8 cellular contexts compared by ENCODE assay signal in genomic region chr14:55104051-55104954, GRCh38. TPM values are rescaled to one million over a fixed set of nuclear protein-coding genes. Genes with fewer than 3 reads are reported as not detected.
A peak's percentile ranks its signal among the peaks of the same experiment; 100 is the strongest.
DNase-seq lines count a peak whose midpoint lies in the region; FAIRE-seq and TF ChIP-seq lines count a peak whose summit lies in the region.

No MANE protein-coding gene starts in this region.

- H3K27me3 ChIP-seq in layer of hippocampus (ENCODE audit: control insufficient read depth, insufficient read depth, low read length) (no peaks in the 10 kb centered on the region), thymus (ENCODE audit: control insufficient read depth, insufficient read depth) (no peaks in the 10 kb centered on the region)

- H3K27ac ChIP-seq in VCaP (peak overlapping the region; percentile 83), layer of hippocampus (ENCODE audit: low read depth, low read length) (peak overlapping the region; percentile 59), thymus (ENCODE audit: low read depth) (peak overlapping the region; percentile 89)

- H3K36me3 ChIP-seq in thymus (ENCODE audit: control insufficient read depth, insufficient read depth): no peaks in the 10 kb centered on the region

- POLR2A ChIA-PET in activated CD4-positive, alpha-beta T cell treated with anti-CD3 and anti-CD28 coated beads, Interleukin-2, amount 10 ng/mL, durations not matched to agents 7 days and 5 days (lab: Charles Lee): interaction anchor here (1.2 kb wide), 1 partner anchor 32 kb away, joined by 3 read pairs; no protein-coding TSS in a partner anchor

- H3K9me3 ChIP-seq in thymus (ENCODE audit: control insufficient read depth): peaks cover 1% of the 10 kb centered on the region

- peaks cover 11% of the 10 kb centered on the region for H3K9me3 Mint-ChIP-seq in activated CD4-positive, alpha-beta T cell treated with anti-CD3 and anti-CD28 coated beads, Interleukin-2, amount 10 ng/mL, durations not matched to agents 7 days and 5 days

- H3K4me1 Mint-ChIP-seq in activated CD4-positive, alpha-beta T cell treated with anti-CD3 and anti-CD28 coated beads, Interleukin-2, amount 10 ng/mL, durations not matched to agents 7 days and 5 days: peaks cover 66% of the 10 kb centered on the region

- no peak overlapping the region for H3K4me3 ChIP-seq in thymus (ENCODE audit: low read length)
- no peak overlapping the region for H3K4me3 ChIP-seq in foreskin fibroblast (ENCODE audit: low read depth in 1 of 2, low read length in 2 of 2)

- peaks cover 18% of the 10 kb centered on the region for H3K4me1 ChIP-seq in thymus (ENCODE audit: control insufficient read depth, insufficient read depth, low read length)

- CTCF ChIA-PET in activated CD4-positive, alpha-beta T cell treated with anti-CD3 and anti-CD28 coated beads, Interleukin-2, amount 10 ng/mL, durations not matched to agents 7 days and 5 days (lab: Charles Lee): interaction anchor here (1.0 to 2.1 kb wide), 5 partner anchors 20 to 53 kb away, joined by 3 to 11 read pairs (median 5); partner anchors contain the start of gene MAPK1IP1L

- peak overlapping the region; percentile 99 for H3K27ac Mint-ChIP-seq in activated CD4-positive, alpha-beta T cell treated with anti-CD3 and anti-CD28 coated beads, Interleukin-2, amount 10 ng/mL, durations not matched to agents 7 days and 5 days

- 98% methylated on average over 6 of the region's 6 CpGs for WGBS in thymus

- H3K27me3 Mint-ChIP-seq in activated CD4-positive, alpha-beta T cell treated with anti-CD3 and anti-CD28 coated beads, Interleukin-2, amount 10 ng/mL, durations not matched to agents 7 days and 5 days: no peaks in the 10 kb centered on the region

- no peak overlapping the region for H3K4me3 Mint-ChIP-seq in activated CD4-positive, alpha-beta T cell treated with anti-CD3 and anti-CD28 coated beads, Interleukin-2, amount 10 ng/mL, durations not matched to agents 7 days and 5 days

- DNase-seq in activated CD4-positive, alpha-beta T cell treated with anti-CD3 and anti-CD28 coated beads, Interleukin-2, amount 10 ng/mL, durations not matched to agents 7 days and 5 days: no peak
- no peak for DNase-seq in activated CD4-positive, alpha-beta T cell treated with anti-CD3 and anti-CD28 coated beads for 48 hours
- no peak for DNase-seq in foreskin fibroblast
- no peak for DNase-seq in RCC 7860 (ENCODE audit: low spot score)
- DNase-seq in activated CD8-positive, alpha-beta memory T cell treated with anti-CD3 and anti-CD28 coated beads, Interleukin-2, amount 50 U/mL, for 48 hours: no peak

- H3K36me3 Mint-ChIP-seq in activated CD4-positive, alpha-beta T cell treated with anti-CD3 and anti-CD28 coated beads, Interleukin-2, amount 10 ng/mL, durations not matched to agents 7 days and 5 days (ENCODE audit: low read depth): peaks cover 14% of the 10 kb centered on the region

- TF ChIP-seq CTCF in VCaP (conservative IDR thresholded peaks at IDR 0.05) (no peak), foreskin fibroblast (IDR thresholded peaks at IDR 0.05; ENCODE audit: low read depth, low read length) (no peak)

- no peak for FAIRE-seq in RCC 7860 (lab: Jason Lieb, UNC)

RNA-seq across cellular contexts. Expression of gene LGALS3, which starts 24.7 kb away (rescaled TPM):
- total RNA-seq in activated CD4-positive, alpha-beta T cell treated with anti-CD3 and anti-CD28 coated beads, Interleukin-2, amount 10 ng/mL, durations not matched to agents 7 days and 5 days: 10 to 100 TPM; 39.1 to 41.6 TPM
- 301 TPM for polyA plus RNA-seq in thymus

RNA-seq across cellular contexts. Expression of gene MAPK1IP1L, which starts 52.9 kb away (rescaled TPM):
- total RNA-seq in activated CD4-positive, alpha-beta T cell treated with anti-CD3 and anti-CD28 coated beads, Interleukin-2, amount 10 ng/mL, durations not matched to agents 7 days and 5 days: 100 to 1,000 TPM in 1 of 2 experiments, 10 to 100 TPM in 1; 94.3 to 118 TPM
- 42.1 TPM for polyA plus RNA-seq in thymus
